8 cellular contexts compared by ENCODE assay signal in genomic region chr16:56589141-56590039, GRCh38. TPM values are rescaled to one million over a fixed set of nuclear protein-coding genes. Genes with fewer than 3 reads are reported as not detected.
DNase-seq lines count a peak whose midpoint lies in the region; ATAC-seq and TF ChIP-seq lines count a peak whose summit lies in the region.

Gene MT3 (plus strand): TSS chr16:56589528. CDS start chr16:56589591, 63 bp downstream.

- no peaks in the 10 kb centered on the region for H4K20me1 ChIP-seq in fibroblast of lung (ENCODE audit: control insufficient read depth, extremely low read depth, insufficient read depth, low read length)

- peaks cover 40% of the 10 kb centered on the region for H3K27me3 Mint-ChIP-seq in IgD-negative memory B cell
- peaks cover 12% of the 10 kb centered on the region for H3K27me3 Mint-ChIP-seq in activated CD8-positive, alpha-beta T cell treated with anti-CD3 and anti-CD28 coated beads for 36 hours

- peak; percentile 89 for ATAC-seq in activated CD8-positive, alpha-beta T cell treated with anti-CD3 and anti-CD28 coated beads for 36 hours
- ATAC-seq in HG03460 (IDR thresholded peaks at IDR 0.05; ENCODE audit: unreplicated experiment): no peak
- no peak for ATAC-seq in GM21390 (IDR thresholded peaks at IDR 0.05; ENCODE audit: unreplicated experiment)
- ATAC-seq in HG02763 (IDR thresholded peaks at IDR 0.05; ENCODE audit: unreplicated experiment): no peak

- H3K9ac ChIP-seq in fibroblast of lung (ENCODE audit: insufficient read depth, low read length): no peak within 1 kb of the TSS

- peaks cover 0 to 4% (median 3%) of the 10 kb centered on the region in 3 donors for H3K4me1 Mint-ChIP-seq in IgD-negative memory B cell
- H3K4me1 Mint-ChIP-seq in activated CD8-positive, alpha-beta T cell treated with anti-CD3 and anti-CD28 coated beads for 36 hours (ENCODE audit: low read depth): peaks cover 9% of the 10 kb centered on the region

- intact Hi-C loops in activated CD8-positive, alpha-beta T cell treated with anti-CD3 and anti-CD28 coated beads for 36 hours (cut with micrococcal nuclease): loop anchor here (5.0 kb wide), 1 partner anchor 103 kb away; no protein-coding TSS in a partner anchor

- H3K4me3 ChIP-seq in ACC112 (ENCODE audit: low read depth, low read length): peak within 1 kb of the TSS; percentile 80
- peak within 1 kb of the TSS; percentile 8 to 42 (median 18) for H3K4me3 ChIP-seq in fibroblast of lung (replicated peaks in 1 of 4; ENCODE audit: control extremely low read depth in 1 of 4, insufficient read depth in 1 of 4, low read depth in 3 of 4, low read length in 4 of 4)
- peak within 1 kb of the TSS; percentile 36 for H3K4me3 ChIP-seq in neuron (ENCODE audit: low read length)

- TF ChIP-seq CTCF in activated CD8-positive, alpha-beta T cell treated with anti-CD3 and anti-CD28 coated beads for 36 hours (IDR thresholded peaks at IDR 0.05): no peak
- TF ChIP-seq CTCF in fibroblast of lung (conservative IDR thresholded peaks at IDR 0.05 in 1 of 2, IDR thresholded peaks at IDR 0.05 in 1 of 2; ENCODE audit: low read depth in 1 of 2, low read length in 2 of 2): no peak

- no peaks in the 10 kb centered on the region for H3K79me2 ChIP-seq in ACC112 (ENCODE audit: control insufficient read depth, insufficient read depth, low read length, unreplicated experiment)
- H3K79me2 ChIP-seq in fibroblast of lung (ENCODE audit: control insufficient read depth, insufficient read depth, low read length): no peaks in the 10 kb centered on the region

- H3K27me3 ChIP-seq in ACC112 (ENCODE audit: insufficient read depth, low read length): peaks cover 29% of the 10 kb centered on the region
- peaks cover 23% of the 10 kb centered on the region for H3K27me3 ChIP-seq in fibroblast of lung (ENCODE audit: control insufficient read depth, insufficient read depth, low read length)
- H3K27me3 ChIP-seq in neuron (ENCODE audit: insufficient read depth, low read length): peaks cover 47% of the 10 kb centered on the region

- H3K36me3 Mint-ChIP-seq in IgD-negative memory B cell: peaks cover 2% of the 10 kb centered on the region
- H3K36me3 Mint-ChIP-seq in activated CD8-positive, alpha-beta T cell treated with anti-CD3 and anti-CD28 coated beads for 36 hours (ENCODE audit: low read depth): no peaks in the 10 kb centered on the region

- H3K27ac ChIP-seq in ACC112 (ENCODE audit: low read depth, low read length): no peak within 1 kb of the TSS
- no peak within 1 kb of the TSS for H3K27ac ChIP-seq in fibroblast of lung (ENCODE audit: insufficient read depth, low read length)

- H3K4me3 Mint-ChIP-seq in IgD-negative memory B cell: peak within 1 kb of the TSS in 3 of 4 donors; percentile 49 to 83 (median 75)
- H3K4me3 Mint-ChIP-seq in activated CD8-positive, alpha-beta T cell treated with anti-CD3 and anti-CD28 coated beads for 36 hours: peak within 1 kb of the TSS; percentile 78

- H3K4me2 ChIP-seq in fibroblast of lung (ENCODE audit: extremely low read depth, insufficient read depth, low read length): peak within 1 kb of the TSS; percentile 80

- H3K36me3 ChIP-seq in ACC112 (ENCODE audit: insufficient read depth, low read length) (no peaks in the 10 kb centered on the region), fibroblast of lung (ENCODE audit: control insufficient read depth, insufficient read depth, low read length) (no peaks in the 10 kb centered on the region), neuron (ENCODE audit: insufficient read depth, low read length) (no peaks in the 10 kb centered on the region)

- H3K9me3 ChIP-seq in fibroblast of lung (ENCODE audit: control insufficient read depth, insufficient read depth, low read depth, low read length) (no peaks in the 10 kb centered on the region), neuron (ENCODE audit: low read length) (no peaks in the 10 kb centered on the region)

- H3K9me3 Mint-ChIP-seq in IgD-negative memory B cell: peaks cover 0 to 3% (median 0%) of the 10 kb centered on the region in 3 donors
- H3K9me3 Mint-ChIP-seq in activated CD8-positive, alpha-beta T cell treated with anti-CD3 and anti-CD28 coated beads for 36 hours: no peaks in the 10 kb centered on the region

- DNase-seq in activated CD8-positive, alpha-beta T cell treated with anti-CD3 and anti-CD28 coated beads for 36 hours: peak; percentile 68
- peak in 1 of 2 donors; percentile 17 for DNase-seq in fibroblast of lung (ENCODE audit: low read depth in 2 of 2)

- CTCF ChIA-PET in activated CD8-positive, alpha-beta T cell treated with anti-CD3 and anti-CD28 coated beads for 36 hours (lab: Charles Lee): interaction anchor here (0.6 to 1.6 kb wide), 3 partner anchors 9 to 113 kb away, joined by 3 to 5 read pairs (median 3); no protein-coding TSS in a partner anchor

- H3K4me1 ChIP-seq in ACC112 (ENCODE audit: control insufficient read depth, insufficient read depth, low read length, unreplicated experiment) (no peaks in the 10 kb centered on the region), fibroblast of lung (ENCODE audit: control insufficient read depth, extremely low read depth, insufficient read depth, low read length) (no peaks in the 10 kb centered on the region), neuron (ENCODE audit: insufficient read depth, low read length) (peaks cover 9% of the 10 kb centered on the region)

- H3K27ac Mint-ChIP-seq in IgD-negative memory B cell: no peak within 1 kb of the TSS
- H3K27ac Mint-ChIP-seq in activated CD8-positive, alpha-beta T cell treated with anti-CD3 and anti-CD28 coated beads for 36 hours: peak within 1 kb of the TSS; percentile 2

- H2AFZ ChIP-seq in ACC112 (ENCODE audit: low read length, unreplicated experiment) (peak within 1 kb of the TSS; percentile 4), fibroblast of lung (ENCODE audit: low read length) (no peak within 1 kb of the TSS), neuron (ENCODE audit: low read depth, low read length) (peak within 1 kb of the TSS; percentile 44)

- POLR2A ChIA-PET in activated CD8-positive, alpha-beta T cell treated with anti-CD3 and anti-CD28 coated beads for 36 hours (lab: Charles Lee): interaction anchor here (1.0 to 1.3 kb wide), 2 partner anchors 119 to 441 kb away, joined by 3 read pairs; no protein-coding TSS in a partner anchor

RNA-seq across cellular contexts. Expression of gene MT3, which starts in this region (rescaled TPM):
- polyA plus RNA-seq in IgD-negative memory B cell: not detected
- 10 to 100 TPM; 30.7 to 33.6 TPM for total RNA-seq in activated CD8-positive, alpha-beta T cell treated with anti-CD3 and anti-CD28 coated beads for 36 hours
- total RNA-seq in fibroblast of lung: not detected in 2 replicates
- polyA plus RNA-seq in fibroblast of lung: not detected in 2 replicates
- not detected in 2 replicates for polyA plus RNA-seq in fibroblast of lung (2012)
- polyA minus RNA-seq in fibroblast of lung (ENCODE audit: low replicate concordance): not detected in 2 replicates

Comparison
In these comparisons a context has a peak if more than half of its experiments do, and no peak if none do; other contexts are left out.
1. RNA of gene MT3 (total RNA-seq): 30.7 to 33.6 TPM in activated CD8-positive, alpha-beta T cell treated with anti-CD3 and anti-CD28 coated beads for 36 hours; not detected in fibroblast of lung; every median in the first group is over 10 times any median in the second.
2. H3K4me3 ChIP-seq: peak in every context shown above with its lines; median percentile 80 in ACC112; 36 in neuron; 18 in fibroblast of lung.